In the genomic region with DNA sequence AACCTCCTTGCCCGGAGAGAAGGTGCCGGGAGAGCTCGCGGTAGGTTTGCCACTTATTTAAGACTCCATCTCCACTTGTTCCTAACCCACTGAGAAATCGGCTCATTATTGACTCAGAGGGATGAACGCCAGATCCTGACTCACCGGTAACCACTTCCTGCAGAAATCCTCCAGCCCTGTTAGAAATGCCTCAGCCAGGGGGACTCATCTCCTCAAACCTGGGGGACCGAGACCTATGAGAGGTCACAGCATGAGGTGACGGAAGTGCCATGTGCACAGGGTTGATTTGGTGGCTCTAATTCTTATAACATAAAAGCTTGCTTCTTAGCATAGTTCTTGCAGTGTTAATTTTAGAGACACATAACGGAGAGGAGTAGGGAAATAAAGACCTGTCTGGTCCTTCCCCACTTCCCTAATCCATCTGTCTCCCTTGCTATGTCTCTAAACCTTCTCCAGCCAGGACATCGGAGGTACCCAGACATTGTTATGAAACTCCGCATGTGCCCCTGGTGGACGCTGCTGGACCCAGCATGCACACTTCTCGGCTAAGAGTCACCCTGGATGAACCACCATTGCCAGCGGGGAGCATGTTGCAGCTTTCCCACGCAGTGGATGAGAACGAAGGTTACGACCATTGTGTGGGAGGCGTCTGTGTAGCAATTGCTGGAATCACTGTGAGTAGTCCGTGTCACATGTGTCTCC, we compare ENCODE assay signal across 8 cellular contexts.
DNase-seq lines count a peak whose midpoint lies in the region; ATAC-seq, FAIRE-seq and TF ChIP-seq lines count a peak whose summit lies in the region.

No MANE protein-coding gene starts in this region.

- no peaks in the 10 kb centered on the region for H3K79me2 ChIP-seq in K562 (ENCODE audit: control insufficient read depth, insufficient read depth, low read length)

- WGBS in K562 (ENCODE audit: insufficient coverage, low coverage, missing lambda C conversion rate): 1% methylated on average over 19 of the region's 20 CpGs

- peak; percentile 69 for ATAC-seq in K562
- peak; percentile 53 for ATAC-seq in mucosa of descending colon
- ATAC-seq in GM18502 (IDR thresholded peaks at IDR 0.05; ENCODE audit: poor library complexity, unreplicated experiment): no peak

- no peaks in the 10 kb centered on the region for H3K9me1 ChIP-seq in K562 (ENCODE audit: control insufficient read depth, insufficient read depth, low read length)

- no peak overlapping the region for H3K4me3 Mint-ChIP-seq in activated CD4-positive, alpha-beta memory T cell treated with anti-CD3 and anti-CD28 coated beads for 36 hours

- no peaks in the 10 kb centered on the region for H4K20me1 ChIP-seq in K562 (replicated peaks; ENCODE audit: control insufficient read depth, insufficient read depth, low read length)

- DNase-seq in DMS153 treated with DMSO at 0.1 percent for 48 hours (lab: John Stamatoyannopoulos, UW; ENCODE audit: unreplicated experiment) (peak; percentile 13), HuH-7 (ENCODE audit: low spot score) (peak; percentile 39), K562 (ENCODE audit: extremely low read depth in 1 of 4, low spot score in 3 of 4) (no peak), mucosa of descending colon (no peak), NCI-H1930 (lab: John Stamatoyannopoulos, UW) (no peak), GM10248 (ENCODE audit: extremely low spot score) (no peak)
- DNase-seq in activated CD4-positive, alpha-beta memory T cell treated with anti-CD3 and anti-CD28 coated beads for 36 hours: no peak

- POLR2A ChIA-PET in K562 (lab: Yijun Ruan, JAX): no interaction called here
- POLR2A ChIA-PET in activated CD4-positive, alpha-beta memory T cell treated with anti-CD3 and anti-CD28 coated beads for 36 hours (lab: Charles Lee): no interaction called here
- POLR2A ChIA-PET in GM10248 (lab: Yijun Ruan, JAX): no interaction called here

- no peaks in the 10 kb centered on the region for H3K4me1 Mint-ChIP-seq in activated CD4-positive, alpha-beta memory T cell treated with anti-CD3 and anti-CD28 coated beads for 36 hours (ENCODE audit: low read depth)

- FAIRE-seq in K562 (lab: Jason Lieb, UNC): no peak

- TF ChIP-seq CTCF in K562 (IDR thresholded peaks at IDR 0.05 in 2 of 3, conservative IDR thresholded peaks at IDR 0.05 in 1 of 3; ENCODE audit: insufficient read depth in 2 of 3, low read depth in 1 of 3, low read length in 3 of 3) (0 out of 6 replicates have a peak, but pooled peaks of 2 of the 3 experiments have one; percentile 2 to 18), mucosa of descending colon (IDR thresholded peaks at IDR 0.05) (no peak), GM10248 (IDR thresholded peaks at IDR 0.05; ENCODE audit: control extremely low read depth, extremely low read depth, low read depth, missing control alignments) (no peak)

- no peaks in the 10 kb centered on the region for H3K36me3 ChIP-seq in K562 (ENCODE audit: control insufficient read depth, insufficient read depth, low read length)
- no peaks in the 10 kb centered on the region for H3K36me3 ChIP-seq in mucosa of descending colon (ENCODE audit: low read depth)

- H3K27ac ChIP-seq in K562 (ENCODE audit: extremely low read depth, low read depth, low read length): no peak overlapping the region

- in situ Hi-C loops in K562 (cut with MboI): no loop called here

- no peak overlapping the region for H2AFZ ChIP-seq in K562 (ENCODE audit: low read depth, low read length)

- no peak overlapping the region for H3K9ac ChIP-seq in K562 (ENCODE audit: insufficient read depth in 1 of 2, low read depth in 2 of 2, low read length in 2 of 2)

- no peak overlapping the region for H3K4me2 ChIP-seq in K562 (ENCODE audit: insufficient read depth, low read length)

- H3K4me1 ChIP-seq in K562 (replicated peaks in 1 of 2; ENCODE audit: control insufficient read depth in 2 of 2, insufficient read depth in 2 of 2, low read length in 2 of 2) (no peaks in the 10 kb centered on the region; a peak in 1 of 5 replicates), mucosa of descending colon (ENCODE audit: low read depth) (no peaks in the 10 kb centered on the region)

- intact Hi-C loops in K562 (cut with micrococcal nuclease): no loop called here
- intact Hi-C loops in mucosa of descending colon (cut with DNase I, micrococcal nuclease): no loop called here
- intact Hi-C loops in activated CD4-positive, alpha-beta memory T cell treated with anti-CD3 and anti-CD28 coated beads for 36 hours (cut with micrococcal nuclease): no loop called here

- TF ChIP-seq POLR2A in K562 (conservative IDR thresholded peaks at IDR 0.05): no peak

- TF ChIP-seq EP300 in K562 (IDR thresholded peaks at IDR 0.05; ENCODE audit: low read length): no peak

- no peaks in the 10 kb centered on the region for H3K9me3 Mint-ChIP-seq in activated CD4-positive, alpha-beta memory T cell treated with anti-CD3 and anti-CD28 coated beads for 36 hours

- H3K27me3 ChIP-seq in K562 (ENCODE audit: control insufficient read depth in 2 of 2, insufficient read depth in 2 of 2, low read length in 2 of 2): no peaks in the 10 kb centered on the region

- H3K27me3 Mint-ChIP-seq in activated CD4-positive, alpha-beta memory T cell treated with anti-CD3 and anti-CD28 coated beads for 36 hours: peaks cover 2% of the 10 kb centered on the region

- no peak overlapping the region for H3K27ac Mint-ChIP-seq in activated CD4-positive, alpha-beta memory T cell treated with anti-CD3 and anti-CD28 coated beads for 36 hours

- no peak for TF ChIP-seq RAD21 in K562 (CRISPR knock-in tag; conservative IDR thresholded peaks at IDR 0.05 in 1 of 2, IDR thresholded peaks at IDR 0.05 in 1 of 2)

- H3K4me3 ChIP-seq in K562 (no peak overlapping the region), mucosa of descending colon (no peak overlapping the region)

- no TSS peak for BruUV-seq in K562 (replicated peaks; lab: Mats Ljungman, UMichigan)

- H3K9me3 ChIP-seq in K562 (replicated peaks; ENCODE audit: control insufficient read depth, insufficient read depth, low read depth, low read length): no peaks in the 10 kb centered on the region
- no peaks in the 10 kb centered on the region for H3K9me3 ChIP-seq in mucosa of descending colon

- CTCF ChIA-PET in K562 (lab: Yijun Ruan, JAX; ENCODE audit: low intra/inter-chr PET ratio) (no interaction called here), GM10248 (lab: Yijun Ruan, JAX) (no interaction called here)
- CTCF ChIA-PET in activated CD4-positive, alpha-beta memory T cell treated with anti-CD3 and anti-CD28 coated beads for 36 hours (lab: Charles Lee): no interaction called here

- no peaks in the 10 kb centered on the region for H3K36me3 Mint-ChIP-seq in activated CD4-positive, alpha-beta memory T cell treated with anti-CD3 and anti-CD28 coated beads for 36 hours

TF ChIP-seq in K562, 482 proteins besides CTCF, POLR2A, EP300 and RAD21:
- TF ChIP-seq PTBP1 (IDR thresholded peaks at IDR 0.05; ENCODE audit: low read depth, low read length): no peak
- no peak for TF ChIP-seq STAT5A (IDR thresholded peaks at IDR 0.05; ENCODE audit: borderline replicate concordance, low read length)
- TF ChIP-seq ZNF134 (CRISPR knock-in tag; conservative IDR thresholded peaks at IDR 0.05): no peak
- TF ChIP-seq SMAD1 (IDR thresholded peaks at IDR 0.05; ENCODE audit: low read depth, low read length, partially characterized antibody): no peak
- no peak for TF ChIP-seq RBFOX2 (IDR thresholded peaks at IDR 0.05; ENCODE audit: low read depth, low read length)
- no peak for TF ChIP-seq CBX8 (IDR thresholded peaks at IDR 0.05; ENCODE audit: borderline replicate concordance, extremely low read depth, low read depth, low read length, poor library complexity, severe bottlenecking)

Comparison
In these comparisons a context has a peak if more than half of its experiments do, and no peak if none do; other contexts are left out.
1. DNase-seq: peak in DMS153 treated with DMSO at 0.1 percent for 48 hours (single experiment) and HuH-7 (single experiment); none in K562 (0 of 4), mucosa of descending colon (0 of 3), activated CD4-positive, alpha-beta memory T cell treated with anti-CD3 and anti-CD28 coated beads for 36 hours (single experiment), NCI-H1930 (0 of 2) and GM10248 (single experiment).
2. CTCF ChIP-seq: peak in K562 (2 of 3); none in mucosa of descending colon (single experiment) and GM10248 (single experiment).